In the genomic region with DNA sequence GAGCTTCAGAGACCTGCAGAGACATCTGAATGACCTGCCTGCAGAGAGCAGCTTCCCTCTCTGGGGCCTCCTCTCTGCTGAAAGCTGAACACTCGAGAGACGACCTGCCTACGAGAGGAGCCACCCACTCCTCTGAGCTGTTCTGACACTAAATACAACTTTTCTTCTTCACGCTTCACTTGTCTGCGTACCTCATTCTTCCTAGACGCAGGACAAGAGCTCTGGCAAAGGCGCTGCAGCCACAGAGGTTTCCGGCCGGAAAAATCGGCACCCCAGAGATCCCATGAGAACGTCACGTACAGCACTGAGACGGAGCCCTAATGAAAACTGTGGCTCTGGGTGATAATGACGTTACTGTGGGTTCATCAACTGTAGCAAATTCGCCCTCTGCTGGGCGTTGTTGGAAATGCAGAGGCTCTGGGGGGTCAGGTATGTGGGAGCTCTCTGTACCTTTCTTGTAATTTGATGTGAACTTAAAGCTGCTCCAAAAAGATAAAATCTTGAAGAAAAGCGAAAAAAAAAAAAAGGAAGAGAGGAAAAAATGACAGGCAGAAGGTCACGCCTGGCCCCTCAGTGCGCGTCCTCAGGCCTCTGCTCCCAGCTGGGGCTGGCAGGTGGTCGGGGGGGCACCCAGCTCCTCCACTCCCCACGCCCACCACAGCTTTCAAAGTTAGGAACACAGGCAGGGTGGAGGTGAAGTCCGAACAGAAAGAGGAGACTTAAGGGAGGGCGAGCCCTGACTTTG, we compare ENCODE assay signal across 8 cellular contexts.
DNase-seq lines count a peak whose midpoint lies in the region; ATAC-seq and TF ChIP-seq lines count a peak whose summit lies in the region.

No MANE protein-coding gene starts in this region.

- peak; percentile 96 for DNase-seq in DMS 273 (lab: John Stamatoyannopoulos, UW; ENCODE audit: unreplicated experiment)
- peak; percentile 80 for DNase-seq in HuH-7.5 (ENCODE audit: low spot score)
- peak; percentile 86 for DNase-seq in RKO (ENCODE audit: low spot score)
- peak; percentile 33 to 56 for DNase-seq in foreskin keratinocyte
- peak; percentile 67 for DNase-seq in neuronal stem cell (ENCODE audit: low spot score)

- no peak overlapping the region for H2BK5ac ChIP-seq in neuronal stem cell (ENCODE audit: low read length)

- H3K14ac ChIP-seq in neuronal stem cell (ENCODE audit: low read length): peak overlapping the region; percentile 89

- ATAC-seq in GM21526 (IDR thresholded peaks at IDR 0.05; ENCODE audit: low FRiP score, unreplicated experiment) (peak; percentile 82), foreskin keratinocyte (peak; percentile 81)
- peak; percentile 86 for ATAC-seq in activated T-helper 17 cell treated with anti-CD3 and anti-CD28 coated beads, Interleukin-2, amount 50 U/mL, for 72 hours (replicated peaks)

- H3K4ac ChIP-seq in neuronal stem cell (ENCODE audit: low read length): peak overlapping the region; percentile 27

- no peaks in the 10 kb centered on the region for H3K27me3 ChIP-seq in foreskin keratinocyte
- H3K27me3 ChIP-seq in neuronal stem cell (ENCODE audit: control insufficient read depth in 3 of 3, insufficient read depth in 3 of 3, low read depth in 1 of 3, low read length in 3 of 3): no peaks in the 10 kb centered on the region
- no peaks in the 10 kb centered on the region for H3K27me3 ChIP-seq in stomach smooth muscle (ENCODE audit: control insufficient read depth in 1 of 2, insufficient read depth in 2 of 2, low read length in 2 of 2)

- H3K4me1 ChIP-seq in foreskin keratinocyte: no peaks in the 10 kb centered on the region
- H3K4me1 ChIP-seq in neuronal stem cell (ENCODE audit: control insufficient read depth in 2 of 2, insufficient read depth in 1 of 2, low read depth in 1 of 2, low read length in 2 of 2): peaks cover 0 to 10% of the 10 kb centered on the region in 2 donors
- H3K4me1 ChIP-seq in stomach smooth muscle (ENCODE audit: control insufficient read depth, insufficient read depth, low read length): peaks cover 17% of the 10 kb centered on the region

- peaks cover 2% of the 10 kb centered on the region for H3K79me1 ChIP-seq in neuronal stem cell (ENCODE audit: low read depth, low read length)

- H3K27ac ChIP-seq in foreskin keratinocyte (no peak overlapping the region), neuronal stem cell (replicated peaks; ENCODE audit: low read length) (peak overlapping the region; percentile 7), stomach smooth muscle (ENCODE audit: low read length) (no peak overlapping the region)

- peak overlapping the region; percentile 81 for H2AK5ac ChIP-seq in neuronal stem cell (ENCODE audit: low read depth, low read length)

- peak overlapping the region; percentile 99 for H2BK12ac ChIP-seq in neuronal stem cell (ENCODE audit: low read length)

- H3K18ac ChIP-seq in neuronal stem cell (ENCODE audit: low read length): peak overlapping the region; percentile 61

- no peaks in the 10 kb centered on the region for H3K27me3 Mint-ChIP-seq in activated T-helper 17 cell treated with anti-CD3 and anti-CD28 coated beads, Interleukin-2, amount 50 U/mL, for 72 hours

- H2AFZ ChIP-seq in neuronal stem cell (ENCODE audit: low read length): peak overlapping the region; percentile 86

- no CpG with 5 or more reads among the region's 24 CpGs for WGBS in neuronal stem cell (ENCODE audit: extremely low coverage in 2 of 2, insufficient read length in 2 of 2, insufficient replicate concordance in 1 of 2), 2 donors

- H4K91ac ChIP-seq in neuronal stem cell (ENCODE audit: low read depth, low read length, poor library complexity): peak overlapping the region; percentile 75

- peaks cover 3% of the 10 kb centered on the region for H3K9me3 Mint-ChIP-seq in activated T-helper 17 cell treated with anti-CD3 and anti-CD28 coated beads, Interleukin-2, amount 50 U/mL, for 72 hours

- peak overlapping the region; percentile 78 for H3K4me3 Mint-ChIP-seq in activated T-helper 17 cell treated with anti-CD3 and anti-CD28 coated beads, Interleukin-2, amount 50 U/mL, for 72 hours

- H3K9ac ChIP-seq in neuronal stem cell (ENCODE audit: low read depth, low read length, poor library complexity) (peak overlapping the region; percentile 44), stomach smooth muscle (ENCODE audit: low read length in 2 of 2) (peak overlapping the region; percentile 39 to 64)

- no peaks in the 10 kb centered on the region for H3K36me3 Mint-ChIP-seq in activated T-helper 17 cell treated with anti-CD3 and anti-CD28 coated beads, Interleukin-2, amount 50 U/mL, for 72 hours (ENCODE audit: low read depth)

- no peak overlapping the region for H2BK15ac ChIP-seq in neuronal stem cell (ENCODE audit: low read length)

- H3K27ac Mint-ChIP-seq in activated T-helper 17 cell treated with anti-CD3 and anti-CD28 coated beads, Interleukin-2, amount 50 U/mL, for 72 hours: peak overlapping the region; percentile 83

- H3K4me3 ChIP-seq in neuronal stem cell (ENCODE audit: low read length in 2 of 2) (peak overlapping the region in 1 of 2 donors; percentile 32), stomach smooth muscle (ENCODE audit: low read length in 2 of 2) (peak overlapping the region; percentile 73 to 80)

- H3K9me3 ChIP-seq in neuronal stem cell (replicated peaks in 1 of 2; ENCODE audit: control insufficient read depth in 2 of 2, insufficient read depth in 1 of 2, low read depth in 1 of 2, low read length in 2 of 2): peaks cover 10 to 18% of the 10 kb centered on the region in 2 donors
- peaks cover 0 to 11% of the 10 kb centered on the region in 2 donors for H3K9me3 ChIP-seq in stomach smooth muscle (ENCODE audit: control insufficient read depth in 2 of 2, low read length in 2 of 2)

- H2BK120ac ChIP-seq in neuronal stem cell (ENCODE audit: low read depth, low read length): no peak overlapping the region

- peak overlapping the region; percentile 47 for H3K23ac ChIP-seq in neuronal stem cell (ENCODE audit: low read depth, low read length, poor library complexity)

- no peak overlapping the region for H3K4me2 ChIP-seq in neuronal stem cell (ENCODE audit: insufficient read depth, low read length, poor library complexity, severe bottlenecking)

- no peak overlapping the region for H4K8ac ChIP-seq in neuronal stem cell (ENCODE audit: low read depth, low read length)

- no peaks in the 10 kb centered on the region for H3K36me3 ChIP-seq in neuronal stem cell (replicated peaks in 1 of 2; ENCODE audit: control insufficient read depth in 2 of 2, insufficient read depth in 2 of 2, low read length in 2 of 2)
- no peaks in the 10 kb centered on the region for H3K36me3 ChIP-seq in stomach smooth muscle (ENCODE audit: control insufficient read depth in 2 of 2, insufficient read depth in 2 of 2, low read length in 2 of 2)

- peaks cover 19% of the 10 kb centered on the region for H3K4me1 Mint-ChIP-seq in activated T-helper 17 cell treated with anti-CD3 and anti-CD28 coated beads, Interleukin-2, amount 50 U/mL, for 72 hours

- peak; percentile 83 for TF ChIP-seq CTCF in foreskin keratinocyte (conservative IDR thresholded peaks at IDR 0.05)

Comparison
In these comparisons a context has a peak if more than half of its experiments do, and no peak if none do; other contexts are left out.
1. DNase-seq: peak in every context shown above with its lines; median percentile 96 in DMS 273; 86 in RKO; 80 in HuH-7.5; 67 in neuronal stem cell; 44 in foreskin keratinocyte.